In the genomic region with DNA sequence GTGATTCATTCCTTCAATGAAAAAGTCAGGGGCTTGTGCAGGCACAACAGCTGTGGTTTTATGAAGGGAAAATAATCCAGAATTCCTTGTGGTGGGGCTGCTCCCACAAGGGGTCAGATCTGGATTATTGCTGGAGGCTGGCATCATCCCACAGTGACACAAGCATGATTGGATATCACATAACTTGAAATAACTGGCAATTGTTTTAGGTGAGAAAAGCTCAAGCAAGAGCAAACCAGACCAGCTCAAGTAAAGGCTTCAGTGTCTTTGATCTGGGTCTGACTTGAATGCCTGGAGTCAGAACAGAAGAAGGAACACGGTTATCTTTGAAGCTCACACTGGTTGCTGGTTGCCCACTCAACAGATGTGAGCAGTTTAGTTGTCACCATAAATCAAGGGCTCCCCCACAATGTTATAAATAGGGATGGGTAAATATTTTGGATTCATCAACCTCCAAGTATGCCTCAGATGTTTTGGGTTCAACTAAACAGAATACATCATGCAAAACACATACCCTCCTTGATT, we compare ENCODE assay signal across 1 cellular context.
A peak's percentile ranks its signal among the peaks of the same experiment; 100 is the strongest.
TF ChIP-seq lines count a peak whose summit lies in the region.

No MANE protein-coding gene starts in this region.

TF ChIP-seq in K562, 482 proteins besides CTCF, POLR2A, EP300 and RAD21 (continued from another document and continues in another):
- TF ChIP-seq NR0B1 (IDR thresholded peaks at IDR 0.05; ENCODE audit: partially characterized antibody): no peak
- no peak for TF ChIP-seq ZBTB43 (CRISPR knock-in tag; IDR thresholded peaks at IDR 0.05)
- no peak for TF ChIP-seq ZNF311 (CRISPR knock-in tag; IDR thresholded peaks at IDR 0.05)
- TF ChIP-seq CEBPZ (IDR thresholded peaks at IDR 0.05; ENCODE audit: borderline replicate concordance, low read depth, low read length): no peak
- TF ChIP-seq TBL1XR1 (IDR thresholded peaks at IDR 0.05; ENCODE audit: low read length in 2 of 2): peak; percentile 38 to 77; a peak in 2 of 4 replicates
- TF ChIP-seq GTF2B (IDR thresholded peaks at IDR 0.05; ENCODE audit: extremely low read depth, insufficient read length): no peak
- TF ChIP-seq ZNF780A (CRISPR knock-in tag; IDR thresholded peaks at IDR 0.05): no peak
- TF ChIP-seq HSF4 (CRISPR knock-in tag; IDR thresholded peaks at IDR 0.05; ENCODE audit: borderline replicate concordance): no peak
- no peak for TF ChIP-seq POLR2B (IDR thresholded peaks at IDR 0.05; ENCODE audit: low read depth, partially characterized antibody)
- no peak for TF ChIP-seq CEBPB (tag; IDR thresholded peaks at IDR 0.05)
- TF ChIP-seq CBX8 (IDR thresholded peaks at IDR 0.05; ENCODE audit: borderline replicate concordance, extremely low read depth, low read depth, low read length, poor library complexity, severe bottlenecking): no peak
- no peak for TF ChIP-seq ESRRB (CRISPR knock-in tag; IDR thresholded peaks at IDR 0.05; ENCODE audit: borderline replicate concordance)
- no peak for TF ChIP-seq ZNF551 (CRISPR knock-in tag; IDR thresholded peaks at IDR 0.05)
- TF ChIP-seq SMARCA4 (IDR thresholded peaks at IDR 0.05): peak; percentile 95
- no peak for TF ChIP-seq ZNF644 (tag; IDR thresholded peaks at IDR 0.05; ENCODE audit: low read depth)
- no peak for TF ChIP-seq MYBL2 (IDR thresholded peaks at IDR 0.05; ENCODE audit: low read depth)
- TF ChIP-seq MYBL2 (CRISPR knock-in tag; IDR thresholded peaks at IDR 0.05; ENCODE audit: borderline replicate concordance): no peak
- no peak for TF ChIP-seq SNRNP70 (optimal IDR thresholded peaks at IDR 0.05; ENCODE audit: low read depth, low read length)
- no peak for TF ChIP-seq ZFP36 (IDR thresholded peaks at IDR 0.05; ENCODE audit: low read depth, low read length, partially characterized antibody)
- TF ChIP-seq HMBOX1 (IDR thresholded peaks at IDR 0.05): peak; percentile 82
- no peak for TF ChIP-seq KDM5B (IDR thresholded peaks at IDR 0.05; ENCODE audit: insufficient replicate concordance, low read depth, low read length)
- TF ChIP-seq HIVEP1 (CRISPR knock-in tag; IDR thresholded peaks at IDR 0.05): no peak
- no peak for TF ChIP-seq TAF1 (IDR thresholded peaks at IDR 0.05; ENCODE audit: control insufficient read depth, extremely low read depth, insufficient read depth, low read length, severe bottlenecking)
- no peak for TF ChIP-seq PREB (CRISPR knock-in tag; IDR thresholded peaks at IDR 0.05)
- no peak for TF ChIP-seq PRMT5 (CRISPR knock-in tag; IDR thresholded peaks at IDR 0.05)
- peak; percentile 91 for TF ChIP-seq KLF16 (IDR thresholded peaks at IDR 0.05)
- no peak for TF ChIP-seq SETDB1 (IDR thresholded peaks at IDR 0.05; ENCODE audit: low read length)
- TF ChIP-seq ZNF518B (CRISPR knock-in tag; IDR thresholded peaks at IDR 0.05): no peak
- TF ChIP-seq, protein P1, sequence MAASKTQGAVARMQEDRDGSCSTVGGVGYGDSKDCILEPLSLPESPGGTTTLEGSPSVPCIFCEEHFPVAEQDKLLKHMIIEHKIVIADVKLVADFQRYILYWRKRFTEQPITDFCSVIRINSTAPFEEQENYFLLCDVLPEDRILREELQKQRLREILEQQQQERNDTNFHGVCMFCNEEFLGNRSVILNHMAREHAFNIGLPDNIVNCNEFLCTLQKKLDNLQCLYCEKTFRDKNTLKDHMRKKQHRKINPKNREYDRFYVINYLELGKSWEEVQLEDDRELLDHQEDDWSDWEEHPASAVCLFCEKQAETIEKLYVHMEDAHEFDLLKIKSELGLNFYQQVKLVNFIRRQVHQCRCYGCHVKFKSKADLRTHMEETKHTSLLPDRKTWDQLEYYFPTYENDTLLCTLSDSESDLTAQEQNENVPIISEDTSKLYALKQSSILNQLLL (CRISPR knock-in tag; IDR thresholded peaks at IDR 0.05; ENCODE audit: borderline replicate concordance): no peak
- no peak for TF ChIP-seq ZNF282 (CRISPR knock-in tag; IDR thresholded peaks at IDR 0.05)
- TF ChIP-seq FOXO4 (CRISPR knock-in tag; IDR thresholded peaks at IDR 0.05): no peak
- TF ChIP-seq PYGO2 (tag; IDR thresholded peaks at IDR 0.05): no peak
- no peak for TF ChIP-seq SRSF3 (IDR thresholded peaks at IDR 0.05; ENCODE audit: insufficient read depth, low read length)
- TF ChIP-seq, protein P2, sequence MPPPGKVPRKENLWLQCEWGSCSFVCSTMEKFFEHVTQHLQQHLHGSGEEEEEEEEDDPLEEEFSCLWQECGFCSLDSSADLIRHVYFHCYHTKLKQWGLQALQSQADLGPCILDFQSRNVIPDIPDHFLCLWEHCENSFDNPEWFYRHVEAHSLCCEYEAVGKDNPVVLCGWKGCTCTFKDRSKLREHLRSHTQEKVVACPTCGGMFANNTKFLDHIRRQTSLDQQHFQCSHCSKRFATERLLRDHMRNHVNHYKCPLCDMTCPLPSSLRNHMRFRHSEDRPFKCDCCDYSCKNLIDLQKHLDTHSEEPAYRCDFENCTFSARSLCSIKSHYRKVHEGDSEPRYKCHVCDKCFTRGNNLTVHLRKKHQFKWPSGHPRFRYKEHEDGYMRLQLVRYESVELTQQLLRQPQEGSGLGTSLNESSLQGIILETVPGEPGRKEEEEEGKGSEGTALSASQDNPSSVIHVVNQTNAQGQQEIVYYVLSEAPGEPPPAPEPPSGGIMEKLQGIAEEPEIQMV (tag; conservative IDR thresholded peaks at IDR 0.05; ENCODE audit: low read depth): no peak
- no peak for TF ChIP-seq CBX5 (IDR thresholded peaks at IDR 0.05; ENCODE audit: borderline replicate concordance, low read depth)
- no peak for TF ChIP-seq SFPQ (IDR thresholded peaks at IDR 0.05; ENCODE audit: low read depth, low read length)
- TF ChIP-seq NR4A1 (CRISPR knock-in tag; IDR thresholded peaks at IDR 0.05): no peak
- no peak for TF ChIP-seq NR4A1 (tag; IDR thresholded peaks at IDR 0.05)
- no peak for TF ChIP-seq ZZZ3 (IDR thresholded peaks at IDR 0.05)
- no peak for TF ChIP-seq ZNF57 (CRISPR knock-in tag; IDR thresholded peaks at IDR 0.05)
